Comparison of ENCODE assay signal across 20 cellular contexts in genomic region chr5:96795626-96796025, GRCh38.
"Had no signal": no experiment of that assay in that cellular context is flagged by ENCODE, and none has a peak within 500 bp of the region (broad histone marks: within the 10 kb centered on the region; RNA-seq: fewer than 3 reads in every experiment).

No MANE protein-coding gene starts in this region.

- DNase-seq: activated B cell treated with CpG ODN at 0.5 μM for 24 hours; activated CD4-positive, alpha-beta T cell treated with anti-CD3 and anti-CD28 coated beads, Interleukin-2, amount 50 U/mL, for 1 hour; activated effector memory CD4-positive, alpha-beta T cell treated with anti-CD3 and anti-CD28 coated beads, Interleukin-2, amount 50 U/mL, for 16 hours; activated T-cell treated with anti-CD3 and anti-CD28 coated beads for 4 hours; adrenal gland; kidney; left lung; mammary epithelial cell; stimulated activated CD4-positive, alpha-beta T cell treated with anti-CD3 and anti-CD28 coated beads, Interleukin-12 subunit alpha, Interleukin-12 subunit beta, amount 100 ng/mL, for 4 hours; stimulated activated CD4-positive, alpha-beta T cell treated with anti-CD3 and anti-CD28 coated beads, Interleukin-2, amount 100 ng/mL, for 24 hours had no signal

- H3K79me2 ChIP-seq: hepatocyte had no signal

- H3K4me1 Mint-ChIP-seq: activated B cell treated with CpG ODN at 0.5 μM for 24 hours; stimulated activated memory B cell treated with anti-CD40 and anti-IgM and Interleukin-4, amounts not matched to agents 10 μg/mL and 1 μg/mL and 100 μg/mL, for 72 hours had no signal

- H3K27ac Mint-ChIP-seq: activated B cell treated with CpG ODN at 0.5 μM for 24 hours; stimulated activated memory B cell treated with anti-CD40 and anti-IgM and Interleukin-4, amounts not matched to agents 10 μg/mL and 1 μg/mL and 100 μg/mL, for 72 hours had no signal

- H3K9me3 Mint-ChIP-seq: activated B cell treated with CpG ODN at 0.5 μM for 24 hours had no signal

- H3K27me3 ChIP-seq: adrenal gland, cardiac muscle cell, esophagus muscularis mucosa, hepatocyte, left lung, tibial nerve, vagina had no signal

- H3K4me2 ChIP-seq: hepatocyte had no signal

- H3K27me3 Mint-ChIP-seq: activated B cell treated with CpG ODN at 0.5 μM for 24 hours; stimulated activated memory B cell treated with anti-CD40 and anti-IgM and Interleukin-4, amounts not matched to agents 10 μg/mL and 1 μg/mL and 100 μg/mL, for 72 hours had no signal

- H3K27ac ChIP-seq: adrenal gland, cardiac muscle cell, esophagus muscularis mucosa, hepatocyte, left lung, tibial nerve, vagina had no signal

- FAIRE-seq: colon, endometrium, kidney, TTC549 had no signal

- H3K4me3 ChIP-seq: adrenal gland, cardiac muscle cell, esophagus muscularis mucosa, hepatocyte, left lung, tibial nerve, vagina had no signal

- H3K4me1 ChIP-seq: vagina had no signal

- H2AFZ ChIP-seq: hepatocyte had no signal

- ATAC-seq: left lung; stimulated activated memory B cell treated with anti-CD40 and anti-IgM and Interleukin-4, amounts not matched to agents 10 μg/mL and 1 μg/mL and 100 μg/mL, for 72 hours had no signal

- H3K9me3 ChIP-seq: adrenal gland, esophagus muscularis mucosa, left lung, tibial nerve, vagina had no signal

- H3K4me3 Mint-ChIP-seq: activated B cell treated with CpG ODN at 0.5 μM for 24 hours; stimulated activated memory B cell treated with anti-CD40 and anti-IgM and Interleukin-4, amounts not matched to agents 10 μg/mL and 1 μg/mL and 100 μg/mL, for 72 hours; T-helper 1 cell treated with Interleukin-12 subunit alpha and Interleukin-12 subunit beta and Interleukin-4 antibody, amounts not matched to agents 30 μg/mL and 1 μg/mL, for 36 hours had no signal
